ENCODE assay signal across 1 cellular context in genomic region chr20:47396762-47397476, GRCh38.
TF ChIP-seq lines count a peak whose summit lies in the region.

No MANE protein-coding gene starts in this region.

TF ChIP-seq in HepG2, 621 proteins besides CTCF, POLR2A, EP300 and RAD21 (continued from another document):
- TF ChIP-seq ZNF574 (CRISPR knock-in tag; IDR thresholded peaks at IDR 0.05) (no peak), ZNF12 (CRISPR knock-in tag; IDR thresholded peaks at IDR 0.05) (no peak)
